In the genomic region with DNA sequence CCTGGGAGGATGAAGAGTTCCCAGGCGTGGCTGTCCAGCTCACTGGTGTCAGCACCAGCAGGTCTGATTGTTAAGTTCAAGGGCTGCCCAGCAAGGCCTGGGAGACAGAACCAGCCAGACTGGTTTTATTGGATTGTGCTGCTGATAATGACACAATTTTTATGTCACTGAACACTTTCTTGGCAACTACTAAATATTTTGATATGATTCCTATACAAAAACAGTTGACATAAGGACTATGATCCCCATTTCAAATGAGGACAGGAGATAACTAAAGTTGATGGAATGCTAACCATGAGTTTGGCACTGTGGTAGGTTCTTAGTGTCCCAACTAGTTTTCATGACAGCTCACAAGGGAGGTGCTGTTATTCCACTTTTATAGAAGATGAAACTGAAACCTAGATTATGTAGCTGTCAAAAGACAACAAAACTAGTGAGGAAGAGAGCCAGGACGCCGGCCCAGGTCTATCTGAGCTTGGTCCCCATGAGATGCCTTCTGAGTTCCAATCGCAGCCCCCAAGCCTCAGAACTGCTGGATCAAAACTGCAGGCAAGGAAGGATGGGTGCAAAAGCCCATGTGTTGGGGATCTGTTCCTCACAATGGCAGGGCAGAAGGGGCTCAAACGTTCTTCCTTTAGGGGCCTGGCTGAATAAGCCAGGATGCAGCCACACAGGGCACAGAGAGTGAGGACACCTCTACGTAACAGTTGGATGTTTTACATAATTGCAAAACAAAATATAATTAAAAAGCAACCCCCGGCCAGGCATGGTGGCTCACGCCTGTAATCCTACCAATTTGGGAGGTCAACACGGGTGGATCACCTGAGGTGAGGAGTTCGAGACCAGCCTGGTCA, we compare ENCODE assay signal across 13 cellular contexts. TPM values are rescaled to one million over a fixed set of nuclear protein-coding genes. Genes with fewer than 3 reads are reported as not detected.
A peak's percentile ranks its signal among the peaks of the same experiment; 100 is the strongest.
DNase-seq lines count a peak whose midpoint lies in the region; ATAC-seq, FAIRE-seq and TF ChIP-seq lines count a peak whose summit lies in the region.
"Had no signal": no experiment of that assay in that cellular context is flagged by ENCODE, and none has a peak within 500 bp of the region (broad histone marks: within the 10 kb centered on the region; RNA-seq: fewer than 3 reads in every experiment).

No MANE protein-coding gene starts in this region.

- peak overlapping the region; percentile 53; the same call in 1 of the 2 replicates for H3K14ac ChIP-seq in H9 (ENCODE audit: insufficient read depth, low read length)

- H3K9me3 Mint-ChIP-seq in H9: no peaks in the 10 kb centered on the region
- H3K9me3 Mint-ChIP-seq: activated naive CD8-positive, alpha-beta T cell treated with anti-CD3 and anti-CD28 coated beads, Interleukin-2, amount 50 U/mL, for 24 hours had no signal

- DNase-seq in H9: no peak
- DNase-seq in PC-9: peak; percentile 84 to 100
- DNase-seq in left ventricle myocardium inferior: no peak
- no peak for DNase-seq in psoas muscle
- DNase-seq in activated naive CD4-positive, alpha-beta T cell treated with Interleukin-2 at 50 U/mL for 16 hours: no peak
- DNase-seq in GM13976 (ENCODE audit: low spot score): no peak
- DNase-seq in GM12891 (ENCODE audit: insufficient read length, low spot score): no peak
- DNase-seq: activated naive CD8-positive, alpha-beta T cell treated with anti-CD3 and anti-CD28 coated beads, Interleukin-2, amount 50 U/mL, for 24 hours; effector CD4-positive, alpha-beta T cell; H7; NCI-H1436 treated with DMSO at 0.1 percent for 48 hours had no signal

- TF ChIP-seq CTCF in H9 (conservative IDR thresholded peaks at IDR 0.05): no peak
- TF ChIP-seq CTCF in PC-9 (conservative IDR thresholded peaks at IDR 0.05): no peak
- TF ChIP-seq CTCF in left ventricle myocardium inferior (IDR thresholded peaks at IDR 0.05; ENCODE audit: borderline replicate concordance): no peak
- no peak for TF ChIP-seq CTCF in psoas muscle (IDR thresholded peaks at IDR 0.05)
- no peak for TF ChIP-seq CTCF in GM13976 (IDR thresholded peaks at IDR 0.05; ENCODE audit: borderline replicate concordance, control extremely low read depth, extremely low read depth, insufficient read depth, missing control alignments)

- CTCF ChIA-PET in PC-9 (lab: Charles Lee): interaction anchor here (0.7 to 1.4 kb wide), 2 partner anchors 39 to 846 kb away, joined by 3 to 5 read pairs; no protein-coding TSS in a partner anchor

- H2AFZ ChIP-seq in H9 (ENCODE audit: low read length) (no peak overlapping the region), PC-9 (no peak overlapping the region)

- no peak overlapping the region for H2BK15ac ChIP-seq in H9 (ENCODE audit: low read depth, low read length)

- H2BK12ac ChIP-seq in H9 (ENCODE audit: insufficient read length, low read depth, low read length): no peak overlapping the region

- H3K9ac ChIP-seq in H9 (ENCODE audit: extremely low read depth, insufficient read length, low read length): no peak overlapping the region
- H3K9ac ChIP-seq: BLaER1 had no signal

- H4K20me1 ChIP-seq in H9 (ENCODE audit: control insufficient read depth, insufficient read depth, insufficient read length) (no peaks in the 10 kb centered on the region), PC-9 (ENCODE audit: insufficient read depth) (no peaks in the 10 kb centered on the region)
- H4K20me1 ChIP-seq: BLaER1 had no signal

- no peak overlapping the region for H2AK5ac ChIP-seq in H9 (ENCODE audit: insufficient read length, low read length)

- H3K27ac ChIP-seq in H9 (ENCODE audit: insufficient read length, low read depth, low read length): no peak overlapping the region
- H3K27ac ChIP-seq in PC-9: peak overlapping the region; percentile 68
- peak overlapping the region; percentile 84 for H3K27ac ChIP-seq in left ventricle myocardium inferior (replicated peaks)
- peak overlapping the region; percentile 49 for H3K27ac ChIP-seq in psoas muscle
- H3K27ac ChIP-seq: BLaER1 had no signal

- no peak for FAIRE-seq in GM12891 (lab: Jason Lieb, UNC)

- H3K4ac ChIP-seq in H9 (ENCODE audit: low read depth, low read length): no peak overlapping the region

- H3F3A ChIP-seq in PC-9 (ENCODE audit: insufficient read depth, low read depth): peaks cover 22% of the 10 kb centered on the region

- H3K36me3 ChIP-seq in PC-9 (ENCODE audit: low read depth): no peaks in the 10 kb centered on the region
- no peaks in the 10 kb centered on the region for H3K36me3 ChIP-seq in left ventricle myocardium inferior
- H3K36me3 ChIP-seq in psoas muscle (ENCODE audit: insufficient read depth in 1 of 2, low read depth in 1 of 2): no peaks in the 10 kb centered on the region
- H3K36me3 ChIP-seq: BLaER1 had no signal

- H3K56ac ChIP-seq in H9 (ENCODE audit: insufficient read length, low read depth, low read length): no peak overlapping the region

- H3K27ac Mint-ChIP-seq in H9: peak overlapping the region in 1 of 3 experiments; percentile 67; a peak in 1 of 7 replicates
- H3K27ac Mint-ChIP-seq: activated naive CD8-positive, alpha-beta T cell treated with anti-CD3 and anti-CD28 coated beads, Interleukin-2, amount 50 U/mL, for 24 hours had no signal

- H3T11ph ChIP-seq in H9 (ENCODE audit: low read length): no peak overlapping the region

- BruUV-seq in PC-9 (replicated peaks; lab: Mats Ljungman, UMichigan): no TSS peak

- TF ChIP-seq POLR2A in GM12891 (IDR thresholded peaks at IDR 0.05; ENCODE audit: low read depth, low read length): no peak

- POLR2A ChIA-PET in PC-9 (lab: Charles Lee; ENCODE audit: unreplicated experiment): interaction anchor here (0.6 to 1.5 kb wide), 4 partner anchors 13 to 75 kb away, joined by 3 to 7 read pairs (median 4); no protein-coding TSS in a partner anchor

- no peaks in the 10 kb centered on the region for H3K9me3 ChIP-seq in H9 (ENCODE audit: control insufficient read depth, low read depth, low read length)
- no peaks in the 10 kb centered on the region for H3K9me3 ChIP-seq in PC-9 (ENCODE audit: insufficient read depth, low read depth)
- no peaks in the 10 kb centered on the region for H3K9me3 ChIP-seq in left ventricle myocardium inferior (replicated peaks)
- no peaks in the 10 kb centered on the region for H3K9me3 ChIP-seq in psoas muscle
- H3K9me3 ChIP-seq: BLaER1 had no signal

- H3K36me3 Mint-ChIP-seq in H9 (ENCODE audit: insufficient read depth in 1 of 3, low read depth in 3 of 3): no peaks in the 10 kb centered on the region

- no peak overlapping the region for H2BK120ac ChIP-seq in H9 (ENCODE audit: low read depth, low read length, poor library complexity, severe bottlenecking)

- ATAC-seq in psoas muscle (peak; percentile 54 to 86 (median 72)), GM18519 (IDR thresholded peaks at IDR 0.05; ENCODE audit: low FRiP score, unreplicated experiment) (no peak)
- ATAC-seq: activated naive CD8-positive, alpha-beta T cell treated with anti-CD3 and anti-CD28 coated beads, Interleukin-2, amount 50 U/mL, for 24 hours had no signal

- no peaks in the 10 kb centered on the region for H3K4me1 ChIP-seq in H9 (ENCODE audit: insufficient read depth, low read length)
- peaks cover 36% of the 10 kb centered on the region for H3K4me1 ChIP-seq in PC-9 (replicated peaks; ENCODE audit: insufficient read depth)
- peaks cover 56% of the 10 kb centered on the region for H3K4me1 ChIP-seq in left ventricle myocardium inferior
- H3K4me1 ChIP-seq in psoas muscle: peaks cover 52% of the 10 kb centered on the region
- H3K4me1 ChIP-seq: BLaER1 had no signal

- H2BK5ac ChIP-seq in H9 (ENCODE audit: insufficient read length, low read length): no peak overlapping the region

- peaks cover 3% of the 10 kb centered on the region; the same call in 1 of the 2 replicates for H3K79me2 ChIP-seq in H9 (ENCODE audit: insufficient read depth, low read length)
- H3K79me2 ChIP-seq in PC-9 (ENCODE audit: low read depth): peaks cover 46% of the 10 kb centered on the region

- intact Hi-C loops in PC-9 (cut with micrococcal nuclease; ENCODE audit: unreplicated experiment) (loop anchor here (1.0 to 5.0 kb wide), 8 partner anchors 12 to 733 kb away; no protein-coding TSS in a partner anchor), left ventricle myocardium inferior (cut with micrococcal nuclease) (no loop called here), psoas muscle (cut with DNase I) (no loop called here)

- H3K27me3 Mint-ChIP-seq in H9 (ENCODE audit: low read depth): no peaks in the 10 kb centered on the region
- H3K27me3 Mint-ChIP-seq: activated naive CD8-positive, alpha-beta T cell treated with anti-CD3 and anti-CD28 coated beads, Interleukin-2, amount 50 U/mL, for 24 hours had no signal

- H3K4me2 ChIP-seq in H9 (ENCODE audit: insufficient read depth, insufficient read length, low read length): no peak overlapping the region
- H3K4me2 ChIP-seq in PC-9: peak overlapping the region; percentile 76
- H3K4me2 ChIP-seq: BLaER1 had no signal

- no peak overlapping the region for H3K18ac ChIP-seq in H9 (ENCODE audit: insufficient read length, low read depth, low read length)

- H2BK20ac ChIP-seq in H9 (ENCODE audit: low read depth, low read length, poor library complexity, severe bottlenecking): no peak overlapping the region

- no peak overlapping the region for H4K5ac ChIP-seq in H9 (ENCODE audit: insufficient read length, low read depth, low read length)

- H3K23me2 ChIP-seq in H9 (ENCODE audit: insufficient read length, low read depth, low read length, poor library complexity, severe bottlenecking): no peaks in the 10 kb centered on the region

- H3K27me3 ChIP-seq in H9 (ENCODE audit: insufficient read depth, low read length): no peaks in the 10 kb centered on the region
- no peaks in the 10 kb centered on the region for H3K27me3 ChIP-seq in PC-9 (ENCODE audit: insufficient read depth, low read depth)
- no peaks in the 10 kb centered on the region for H3K27me3 ChIP-seq in left ventricle myocardium inferior (ENCODE audit: low read depth)
- H3K27me3 ChIP-seq in psoas muscle (ENCODE audit: insufficient read depth in 3 of 3, low read length in 2 of 3): no peaks in the 10 kb centered on the region
- H3K27me3 ChIP-seq: BLaER1 had no signal

- H3K9me2 ChIP-seq in PC-9 (ENCODE audit: insufficient read depth): no peaks in the 10 kb centered on the region

- H3K4me3 Mint-ChIP-seq in H9: no peak overlapping the region
- H3K4me3 Mint-ChIP-seq: activated naive CD8-positive, alpha-beta T cell treated with anti-CD3 and anti-CD28 coated beads, Interleukin-2, amount 50 U/mL, for 24 hours had no signal

- H4K8ac ChIP-seq in H9 (replicated peaks; ENCODE audit: insufficient read length, low read depth, low read length): no peak overlapping the region

- H3K4me3 ChIP-seq in PC-9: peak overlapping the region; percentile 45; the same call in 1 of the 2 replicates
- no peak overlapping the region for H3K4me3 ChIP-seq in left ventricle myocardium inferior
- no peak overlapping the region for H3K4me3 ChIP-seq in psoas muscle
- H3K4me3 ChIP-seq: BLaER1 had no signal

- in situ Hi-C loops in GM13976 (cut with MboI; ENCODE audit: low sequenced_read_pairs, unreplicated experiment): no loop called here

- H4K91ac ChIP-seq in H9 (ENCODE audit: insufficient read length, low read depth, low read length): no peak overlapping the region

- H3K4me1 Mint-ChIP-seq in H9: peaks cover 27 to 29% of the 10 kb centered on the region in 2 experiments
- H3K4me1 Mint-ChIP-seq: activated naive CD8-positive, alpha-beta T cell treated with anti-CD3 and anti-CD28 coated beads, Interleukin-2, amount 50 U/mL, for 24 hours had no signal

- H3K23ac ChIP-seq in H9 (ENCODE audit: insufficient read length, low read depth, low read length): no peak overlapping the region

- WGBS in H9 (ENCODE audit: extremely low coverage, insufficient read length, low lambda C conversion rate): no CpG with 5 or more reads among the region's 10 CpGs
- WGBS in psoas muscle, 3 donors: 62 to 79% (median 67%) methylated on average over 10 of the region's 10 CpGs

- peaks cover 4% of the 10 kb centered on the region for H3K79me1 ChIP-seq in H9 (ENCODE audit: insufficient read depth, low read depth, low read length, poor library complexity, severe bottlenecking)

RNA-seq across cellular contexts. Expression of a gene that starts 52.8 kb away (rescaled TPM):
- total RNA-seq in H9 (2021) (52.3 and 52.7 TPM in 2 replicates), PC-9 (2021) (49.4 and 51.4 TPM in 2 replicates), left ventricle myocardium inferior (77.1 TPM), psoas muscle (100 to 1,000 TPM in 3 of 4 donors, 10 to 100 TPM in 1; 57.5 to 139 (median 117) TPM)
- polyA plus RNA-seq in psoas muscle: 100 to 1,000 TPM in 2 of 3 donors, 10 to 100 TPM in 1; 59.5 to 122 (median 115) TPM
- not detected for polyA plus RNA-seq in GM12891 (2012; ENCODE audit: low read depth, missing spikeins)

Comparison
In these comparisons a context has a peak if more than half of its experiments do, and no peak if none do; other contexts are left out.
1. DNase-seq: peak in PC-9 (2 of 2); none in H9 (single experiment), left ventricle myocardium inferior (single experiment), psoas muscle (0 of 2), activated naive CD4-positive, alpha-beta T cell treated with Interleukin-2 at 50 U/mL for 16 hours (single experiment), GM13976 (single experiment) and GM12891 (single experiment).